ENCODE assay signal across 1 cellular context in the genomic region with DNA sequence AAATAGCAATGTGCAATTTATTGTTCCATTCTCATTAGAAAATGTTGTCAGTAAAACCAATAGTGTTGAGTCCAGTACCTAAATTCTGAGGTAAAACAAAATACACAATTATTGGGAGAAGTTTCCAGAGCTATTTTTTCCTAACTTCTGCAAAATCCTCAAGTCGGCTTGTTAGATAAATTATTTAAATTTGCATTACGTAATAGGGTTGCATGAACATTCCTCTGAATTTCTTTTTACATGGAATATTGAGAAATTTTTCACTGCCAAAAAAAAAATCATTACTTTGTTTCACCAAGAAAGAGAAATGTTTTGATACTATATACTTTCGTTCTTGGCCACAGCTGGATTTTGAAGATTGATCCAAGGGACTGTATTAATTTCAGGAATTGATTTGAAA.
TF ChIP-seq lines count a peak whose summit lies in the region.

No MANE protein-coding gene starts in this region.

TF ChIP-seq in HCT116, 20 proteins besides CTCF, POLR2A, EP300 and RAD21 (continued from another document):
- TF ChIP-seq YY1 (IDR thresholded peaks at IDR 0.05; ENCODE audit: extremely low read depth, insufficient replicate concordance, low read depth, low read length), result no peak
